3 cellular contexts compared by ENCODE assay signal in genomic region chr1:248488289-248488688, GRCh38. TPM values are rescaled to one million over a fixed set of nuclear protein-coding genes. Genes with fewer than 3 reads are reported as not detected.
"Had no signal": no experiment of that assay in that cellular context is flagged by ENCODE, and none has a peak within 500 bp of the region (broad histone marks: within the 10 kb centered on the region; RNA-seq: fewer than 3 reads in every experiment).

TSS of gene OR2T5 (plus strand) at chr1:248488589. CDS start at chr1:248488589, 0 bp downstream.

RNA-seq across cellular contexts. Expression of gene OR2T5, which starts in this region (rescaled TPM):
- polyA plus RNA-seq: HepG2, IMR-90, K562 had no signal
